In the genomic region with DNA sequence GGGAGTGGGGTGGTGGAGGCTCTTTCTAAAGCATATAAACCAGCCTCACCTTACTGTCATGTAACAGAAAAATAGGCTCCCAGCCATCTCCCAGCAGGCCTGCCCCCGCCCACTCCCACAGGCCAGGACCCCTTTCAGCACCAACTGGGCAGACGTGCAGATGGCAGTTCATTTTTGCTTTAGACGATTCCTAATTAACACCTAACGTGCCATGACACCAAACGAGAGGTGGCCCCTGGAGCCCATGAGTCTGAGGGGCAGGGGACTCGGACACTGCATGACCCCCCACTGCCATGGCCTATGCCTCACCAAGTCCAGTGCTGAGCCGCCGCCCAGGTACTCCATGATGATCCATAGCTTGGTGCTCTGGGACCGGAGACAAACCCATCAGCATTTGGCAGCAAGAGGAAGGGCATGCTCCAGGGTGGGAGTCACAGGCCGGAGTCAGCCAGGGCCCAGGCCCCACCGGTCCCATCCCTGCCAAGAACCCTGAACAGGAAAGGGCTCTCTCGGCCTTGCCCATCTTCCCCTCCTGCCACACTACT, we compare ENCODE assay signal across 15 cellular contexts. TPM values are rescaled to one million over a fixed set of nuclear protein-coding genes. Genes with fewer than 3 reads are reported as not detected.
DNase-seq lines count a peak whose midpoint lies in the region; ATAC-seq and TF ChIP-seq lines count a peak whose summit lies in the region.
"Had no signal": no experiment of that assay in that cellular context is flagged by ENCODE, and none has a peak within 500 bp of the region (broad histone marks: within the 10 kb centered on the region; RNA-seq: fewer than 3 reads in every experiment).

No MANE protein-coding gene starts in this region.

- CTCF ChIA-PET in RWPE1 (lab: Yijun Ruan, JAX), result interaction anchor here (0.6 kb wide), 1 partner anchor 171 kb away, joined by 4 read pairs; no protein-coding TSS in a partner anchor

- H2AK5ac ChIP-seq in neuronal stem cell (ENCODE audit: low read depth, low read length), result no peak overlapping the region

- H2BK15ac ChIP-seq in neuronal stem cell (ENCODE audit: low read length), result no peak overlapping the region

- H3K4me3 ChIP-seq in neuronal stem cell (ENCODE audit: low read length in 2 of 2), result no peak overlapping the region
- H3K4me3 ChIP-seq: BLaER1, MG63 had no signal

- H4K91ac ChIP-seq in neuronal stem cell (ENCODE audit: low read depth, low read length, poor library complexity), result no peak overlapping the region

- H3K27ac ChIP-seq in RWPE1, result 0 out of 2 replicates have a peak overlapping the region, but pooled peaks have one; percentile 1
- H3K27ac ChIP-seq in neuronal stem cell (replicated peaks; ENCODE audit: low read length), result no peak overlapping the region
- H3K27ac ChIP-seq: BLaER1 had no signal

- peak overlapping the region; percentile 14 for H3K27ac Mint-ChIP-seq in activated T-cell treated with anti-CD3 and anti-CD28 coated beads, Interleukin-2, amount 50 U/mL, for 24 hours
- H3K27ac Mint-ChIP-seq in effector memory CD8-positive, alpha-beta T cell, result no peak overlapping the region
- H3K27ac Mint-ChIP-seq: CD4-positive, CD25-positive, alpha-beta regulatory T cell had no signal

- peaks cover 0 to 2% of the 10 kb centered on the region in 2 donors for H3K4me1 ChIP-seq in neuronal stem cell (ENCODE audit: control insufficient read depth in 2 of 2, insufficient read depth in 1 of 2, low read depth in 1 of 2, low read length in 2 of 2)

- peak overlapping the region; percentile 86 for H3K23ac ChIP-seq in neuronal stem cell (ENCODE audit: low read depth, low read length, poor library complexity)

- H3K18ac ChIP-seq in neuronal stem cell (ENCODE audit: low read length), result no peak overlapping the region

- TF ChIP-seq CTCF in RWPE1 (conservative IDR thresholded peaks at IDR 0.05; ENCODE audit: low read depth), result no peak

- H2BK12ac ChIP-seq in neuronal stem cell (ENCODE audit: low read length), result no peak overlapping the region

- H3K9me3 Mint-ChIP-seq in activated T-cell treated with anti-CD3 and anti-CD28 coated beads, Interleukin-2, amount 50 U/mL, for 24 hours, result no peaks in the 10 kb centered on the region
- no peaks in the 10 kb centered on the region for H3K9me3 Mint-ChIP-seq in effector memory CD8-positive, alpha-beta T cell
- H3K9me3 Mint-ChIP-seq: CD4-positive, CD25-positive, alpha-beta regulatory T cell had no signal

- peaks cover 46 to 87% of the 10 kb centered on the region in 2 donors for H3K36me3 ChIP-seq in neuronal stem cell (replicated peaks in 1 of 2; ENCODE audit: control insufficient read depth in 2 of 2, insufficient read depth in 2 of 2, low read length in 2 of 2)

- H3K4me3 Mint-ChIP-seq in activated T-cell treated with anti-CD3 and anti-CD28 coated beads, Interleukin-2, amount 50 U/mL, for 24 hours, result no peak overlapping the region
- no peak overlapping the region for H3K4me3 Mint-ChIP-seq in effector memory CD8-positive, alpha-beta T cell
- H3K4me3 Mint-ChIP-seq: CD4-positive, CD25-positive, alpha-beta regulatory T cell had no signal

- H3K36me3 Mint-ChIP-seq in activated T-cell treated with anti-CD3 and anti-CD28 coated beads, Interleukin-2, amount 50 U/mL, for 24 hours (ENCODE audit: low read depth), result peaks cover 65% of the 10 kb centered on the region
- H3K36me3 Mint-ChIP-seq in effector memory CD8-positive, alpha-beta T cell (ENCODE audit: insufficient read depth), result peaks cover 9% of the 10 kb centered on the region

- peak overlapping the region; percentile 2 for H3K9ac ChIP-seq in neuronal stem cell (ENCODE audit: low read depth, low read length, poor library complexity)
- H3K9ac ChIP-seq: BLaER1 had no signal

- no peak overlapping the region for H2AFZ ChIP-seq in neuronal stem cell (ENCODE audit: low read length)

- no peaks in the 10 kb centered on the region for H3K27me3 Mint-ChIP-seq in activated T-cell treated with anti-CD3 and anti-CD28 coated beads, Interleukin-2, amount 50 U/mL, for 24 hours
- no peaks in the 10 kb centered on the region for H3K27me3 Mint-ChIP-seq in effector memory CD8-positive, alpha-beta T cell
- H3K27me3 Mint-ChIP-seq: CD4-positive, CD25-positive, alpha-beta regulatory T cell had no signal

- peaks cover 22% of the 10 kb centered on the region for H3K79me1 ChIP-seq in neuronal stem cell (ENCODE audit: low read depth, low read length)

- POLR2A ChIA-PET in RWPE1 (lab: Yijun Ruan, JAX; ENCODE audit: low non-redundant PET), result no interaction called here

- no peak overlapping the region for H3K4me2 ChIP-seq in neuronal stem cell (ENCODE audit: insufficient read depth, low read length, poor library complexity, severe bottlenecking)
- H3K4me2 ChIP-seq: BLaER1 had no signal

- no peak overlapping the region for H2BK120ac ChIP-seq in neuronal stem cell (ENCODE audit: low read depth, low read length)

- H2BK5ac ChIP-seq in neuronal stem cell (ENCODE audit: low read length), result no peak overlapping the region

- H3K4me1 Mint-ChIP-seq in activated T-cell treated with anti-CD3 and anti-CD28 coated beads, Interleukin-2, amount 50 U/mL, for 24 hours (ENCODE audit: low read depth), result peaks cover 4% of the 10 kb centered on the region
- H3K4me1 Mint-ChIP-seq in effector memory CD8-positive, alpha-beta T cell (ENCODE audit: low read depth in 2 of 2), result peaks cover 6 to 12% of the 10 kb centered on the region in 2 donors

- H3K27me3 ChIP-seq in neuronal stem cell (ENCODE audit: control insufficient read depth in 3 of 3, insufficient read depth in 3 of 3, low read depth in 1 of 3, low read length in 3 of 3), result no peaks in the 10 kb centered on the region
- H3K27me3 ChIP-seq: BLaER1, MG63 had no signal

- no peaks in the 10 kb centered on the region for H3K9me3 ChIP-seq in neuronal stem cell (replicated peaks in 1 of 2; ENCODE audit: control insufficient read depth in 2 of 2, insufficient read depth in 1 of 2, low read depth in 1 of 2, low read length in 2 of 2)
- H3K9me3 ChIP-seq: BLaER1, MG63 had no signal

- no peak for DNase-seq in activated T-cell treated with anti-CD3 and anti-CD28 coated beads, Interleukin-2, amount 50 U/mL, for 24 hours
- DNase-seq in activated T-cell treated with anti-CD3 and anti-CD28 coated beads for 4 hours, result no peak
- DNase-seq in RWPE1 (ENCODE audit: low spot score), result no peak
- DNase-seq in neuronal stem cell (ENCODE audit: low spot score), result no peak
- no peak for DNase-seq in effector memory CD8-positive, alpha-beta T cell
- DNase-seq: CD4-positive, CD25-positive, alpha-beta regulatory T cell; DMS53; KG1; MG63; NCI-H524 treated with DMSO at 0.1 percent for 48 hours; NCI-H82; RPMI8226 had no signal

- peak overlapping the region; percentile 29 for H4K8ac ChIP-seq in neuronal stem cell (ENCODE audit: low read depth, low read length)

- WGBS in neuronal stem cell (ENCODE audit: extremely low coverage in 2 of 2, insufficient read length in 2 of 2, insufficient replicate concordance in 1 of 2), 2 donors, result no CpG with 5 or more reads among the region's 12 CpGs

- no peak overlapping the region for H3K4ac ChIP-seq in neuronal stem cell (ENCODE audit: low read length)

- ATAC-seq in effector memory CD8-positive, alpha-beta T cell (replicated peaks), result no peak
- ATAC-seq in HG03175 (IDR thresholded peaks at IDR 0.05; ENCODE audit: unreplicated experiment) (no peak), HG03571 (IDR thresholded peaks at IDR 0.05; ENCODE audit: unreplicated experiment) (no peak)

- H3K14ac ChIP-seq in neuronal stem cell (ENCODE audit: low read length), result no peak overlapping the region

RNA-seq across cellular contexts. Expression of gene STK25, which starts 7.9 kb away (rescaled TPM):
- polyA plus RNA-seq in neuronal stem cell (2013, experiment 1 of 2), result 129 TPM
- 118 TPM for polyA plus RNA-seq in neuronal stem cell (2013, experiment 2 of 2)

RNA-seq across cellular contexts. Expression of gene BOK, which starts 58.0 kb away (rescaled TPM):
- 5.1 TPM for polyA plus RNA-seq in neuronal stem cell (2013, experiment 1 of 2)
- polyA plus RNA-seq in neuronal stem cell (2013, experiment 2 of 2), result 4.7 TPM
- polyA plus RNA-seq: CD4-positive, CD25-positive, alpha-beta regulatory T cell had no signal
